ENCODE assay signal across 1 cellular context in genomic region chr19:47695533-47696262, GRCh38.
TF ChIP-seq lines count a peak whose summit lies in the region.

No MANE protein-coding gene starts in this region.

TF ChIP-seq in IMR-90, 13 proteins besides CTCF, POLR2A, EP300 and RAD21:
- TF ChIP-seq CEBPB (IDR thresholded peaks at IDR 0.05; ENCODE audit: low read depth, low read length) (no peak), BHLHE40 (IDR thresholded peaks at IDR 0.05; ENCODE audit: low read depth, low read length) (no peak), MAZ (IDR thresholded peaks at IDR 0.05; ENCODE audit: borderline replicate concordance, low read depth, low read length) (no peak), MXI1 (IDR thresholded peaks at IDR 0.05; ENCODE audit: borderline replicate concordance, low read depth, low read length) (no peak), SMC3 (IDR thresholded peaks at IDR 0.05; ENCODE audit: low read depth, low read length) (no peak), RFX5 (IDR thresholded peaks at IDR 0.05; ENCODE audit: low read depth, low read length) (no peak), FOS (IDR thresholded peaks at IDR 0.05; ENCODE audit: low read depth, low read length) (no peak), MAFK (IDR thresholded peaks at IDR 0.05; ENCODE audit: low read depth, low read length) (no peak)
- TF ChIP-seq, protein P1, sequence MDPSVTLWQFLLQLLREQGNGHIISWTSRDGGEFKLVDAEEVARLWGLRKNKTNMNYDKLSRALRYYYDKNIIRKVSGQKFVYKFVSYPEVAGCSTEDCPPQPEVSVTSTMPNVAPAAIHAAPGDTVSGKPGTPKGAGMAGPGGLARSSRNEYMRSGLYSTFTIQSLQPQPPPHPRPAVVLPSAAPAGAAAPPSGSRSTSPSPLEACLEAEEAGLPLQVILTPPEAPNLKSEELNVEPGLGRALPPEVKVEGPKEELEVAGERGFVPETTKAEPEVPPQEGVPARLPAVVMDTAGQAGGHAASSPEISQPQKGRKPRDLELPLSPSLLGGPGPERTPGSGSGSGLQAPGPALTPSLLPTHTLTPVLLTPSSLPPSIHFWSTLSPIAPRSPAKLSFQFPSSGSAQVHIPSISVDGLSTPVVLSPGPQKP (IDR thresholded peaks at IDR 0.05; ENCODE audit: borderline replicate concordance, low read depth, low read length), result no peak
